ENCODE assay signal across 16 cellular contexts in genomic region chr20:10662661-10663458, GRCh38. TPM values are rescaled to one million over a fixed set of nuclear protein-coding genes. Genes with fewer than 3 reads are reported as not detected.
DNase-seq lines count a peak whose midpoint lies in the region; ATAC-seq and TF ChIP-seq lines count a peak whose summit lies in the region.
"Had no signal": no experiment of that assay in that cellular context is flagged by ENCODE, and none has a peak within 500 bp of the region (broad histone marks: within the 10 kb centered on the region; RNA-seq: fewer than 3 reads in every experiment).

No MANE protein-coding gene starts in this region.

- H3K27ac ChIP-seq in body of pancreas (peak overlapping the region in 3 of 4 donors; percentile 36 to 73 (median 73)), uterus (peak overlapping the region; percentile 39 to 64), caudate nucleus (ENCODE audit: low read depth, low read length) (no peak overlapping the region)
- H3K27ac ChIP-seq: neural progenitor cell, suprapubic skin, WERI-Rb-1 had no signal

- H3K4me1 ChIP-seq in body of pancreas (peaks cover 95% of the 10 kb centered on the region), uterus (peaks cover 5 to 24% of the 10 kb centered on the region in 2 donors)
- H3K4me1 ChIP-seq: BE2C had no signal

- TF ChIP-seq CTCF in body of pancreas (IDR thresholded peaks at IDR 0.05) (no peak), nephron (IDR thresholded peaks at IDR 0.05; ENCODE audit: unreplicated experiment in 3 of 3) (no peak), uterus (IDR thresholded peaks at IDR 0.05) (no peak)

- H3K4me3 ChIP-seq in body of pancreas (no peak overlapping the region), uterus (no peak overlapping the region)
- H3K4me3 ChIP-seq: neural progenitor cell, suprapubic skin had no signal

- intact Hi-C loops in body of pancreas (cut with DNase I) (loop anchor here (10.0 kb wide), 1 partner anchor 612 kb away; no protein-coding TSS in a partner anchor), uterus (cut with DNase I; ENCODE audit: low total_unique reads) (no loop called here)

- peaks cover 68% of the 10 kb centered on the region for H3K4me1 Mint-ChIP-seq in nephron
- H3K4me1 Mint-ChIP-seq: memory B cell had no signal

- H3K36me3 Mint-ChIP-seq in nephron (ENCODE audit: low read depth) = peaks cover 87% of the 10 kb centered on the region
- H3K36me3 Mint-ChIP-seq: memory B cell had no signal

- WGBS in body of pancreas, 2 donors = 78 to 85% methylated on average over 10 of the region's 10 CpGs

- no peaks in the 10 kb centered on the region for H3K9me3 Mint-ChIP-seq in nephron
- H3K9me3 Mint-ChIP-seq: memory B cell, neural progenitor cell had no signal

- H3K27me3 ChIP-seq in body of pancreas = no peaks in the 10 kb centered on the region
- H3K27me3 ChIP-seq in uterus = no peaks in the 10 kb centered on the region
- H3K27me3 ChIP-seq: BE2C, neural progenitor cell, suprapubic skin had no signal

- peaks cover 4% of the 10 kb centered on the region for H3K27me3 Mint-ChIP-seq in nephron (ENCODE audit: low read depth)

- no peaks in the 10 kb centered on the region for H3K9me3 ChIP-seq in body of pancreas
- H3K9me3 ChIP-seq in uterus = no peaks in the 10 kb centered on the region
- H3K9me3 ChIP-seq: BE2C, suprapubic skin had no signal

- no peaks in the 10 kb centered on the region for H3K36me3 ChIP-seq in body of pancreas (replicated peaks in 1 of 2; ENCODE audit: insufficient read depth in 1 of 2, low read depth in 2 of 2)
- no peaks in the 10 kb centered on the region for H3K36me3 ChIP-seq in uterus
- H3K36me3 ChIP-seq: BE2C, WERI-Rb-1 had no signal

- DNase-seq in NOMO-1 treated with dmso at 0.1 percent for 144 hours (lab: John Stamatoyannopoulos, UW; ENCODE audit: unreplicated experiment) = peak; percentile 63
- no peak for DNase-seq in body of pancreas
- peak in 1 of 2 donors; percentile 11 for DNase-seq in uterus
- DNase-seq in caudate nucleus (lab: John Stamatoyannopoulos, UW) = no peak
- no peak for DNase-seq in NCI-H2081 (lab: John Stamatoyannopoulos, UW)
- DNase-seq: activated effector memory CD4-positive, alpha-beta T cell treated with Interleukin-2 at 50 U/mL for 16 hours; BE2C; DMS79; NCI-H510A; stimulated activated CD4-positive, alpha-beta T cell treated with anti-CD3 and anti-CD28 coated beads, Interleukin-2, amount 100 ng/mL, for 24 hours; WERI-Rb-1 had no signal

- ATAC-seq in body of pancreas = no peak
- ATAC-seq in GM19324 (IDR thresholded peaks at IDR 0.05; ENCODE audit: low FRiP score, unreplicated experiment) = no peak

- H3K27ac Mint-ChIP-seq in nephron = peak overlapping the region in 2 of 3 experiments; percentile 71 to 81
- H3K27ac Mint-ChIP-seq: memory B cell had no signal

- TF ChIP-seq POLR2A in body of pancreas (IDR thresholded peaks at IDR 0.05) = no peak
- no peak for TF ChIP-seq POLR2A in uterus (IDR thresholded peaks at IDR 0.05)

- H3K4me3 Mint-ChIP-seq in nephron = no peak overlapping the region
- H3K4me3 Mint-ChIP-seq: memory B cell had no signal

RNA-seq across cellular contexts. Expression of gene JAG1, which starts 10.9 kb away (rescaled TPM):
- 10 to 100 TPM; 41.2 to 55.7 TPM for total RNA-seq in body of pancreas
- 100 to 1,000 TPM in 2 of 4 donors, 10 to 100 TPM in 2; 53.8 to 154 (median 111) TPM for total RNA-seq in uterus
